Comparison of ENCODE assay signal across 1 cellular context in the genomic region with DNA sequence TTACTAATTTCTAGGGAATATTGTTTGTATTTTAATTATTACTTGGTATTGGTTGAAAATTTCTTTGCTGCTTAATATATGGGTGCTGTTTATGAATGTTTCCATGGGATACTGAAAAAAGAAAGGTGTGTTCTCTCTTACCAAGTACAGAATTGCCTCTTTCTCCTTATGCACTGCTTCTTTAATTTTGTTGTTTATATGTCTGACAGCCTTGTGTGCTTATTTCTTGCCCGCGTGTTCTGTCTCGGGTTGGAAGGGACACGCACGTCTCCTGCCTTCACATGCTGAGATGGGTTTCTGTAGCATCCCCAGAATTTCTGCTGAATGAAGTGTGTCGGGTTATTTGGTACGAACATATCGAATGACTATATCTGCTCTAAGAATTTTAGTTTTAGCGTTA.
TF ChIP-seq lines count a peak whose summit lies in the region.

No MANE protein-coding gene starts in this region.

TF ChIP-seq in K562, 482 proteins besides CTCF, POLR2A, EP300 and RAD21:
- TF ChIP-seq NONO (IDR thresholded peaks at IDR 0.05; ENCODE audit: low read depth in 2 of 2, low read length in 1 of 2): no peak
- peak; percentile 52; the same call in 1 of the 2 replicates for TF ChIP-seq MXI1 (IDR thresholded peaks at IDR 0.05; ENCODE audit: low read depth, low read length)
- TF ChIP-seq ZNF512 (tag; IDR thresholded peaks at IDR 0.05): no peak
- peak; percentile 54 for TF ChIP-seq RFX1 (IDR thresholded peaks at IDR 0.05)
- TF ChIP-seq NFATC3 (IDR thresholded peaks at IDR 0.05): no peak
- TF ChIP-seq, protein P1, sequence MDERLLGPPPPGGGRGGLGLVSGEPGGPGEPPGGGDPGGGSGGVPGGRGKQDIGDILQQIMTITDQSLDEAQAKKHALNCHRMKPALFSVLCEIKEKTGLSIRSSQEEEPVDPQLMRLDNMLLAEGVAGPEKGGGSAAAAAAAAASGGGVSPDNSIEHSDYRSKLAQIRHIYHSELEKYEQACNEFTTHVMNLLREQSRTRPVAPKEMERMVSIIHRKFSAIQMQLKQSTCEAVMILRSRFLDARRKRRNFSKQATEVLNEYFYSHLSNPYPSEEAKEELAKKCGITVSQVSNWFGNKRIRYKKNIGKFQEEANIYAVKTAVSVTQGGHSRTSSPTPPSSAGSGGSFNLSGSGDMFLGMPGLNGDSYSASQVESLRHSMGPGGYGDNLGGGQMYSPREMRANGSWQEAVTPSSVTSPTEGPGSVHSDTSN (CRISPR knock-in tag; IDR thresholded peaks at IDR 0.05; ENCODE audit: low read depth): no peak
- TF ChIP-seq, protein P1 (tag; conservative IDR thresholded peaks at IDR 0.05; ENCODE audit: low read depth): no peak
- 0 out of 2 replicates have a peak, but pooled peaks have one; percentile 26 for TF ChIP-seq GATAD2A (IDR thresholded peaks at IDR 0.05)
- TF ChIP-seq, protein P2, sequence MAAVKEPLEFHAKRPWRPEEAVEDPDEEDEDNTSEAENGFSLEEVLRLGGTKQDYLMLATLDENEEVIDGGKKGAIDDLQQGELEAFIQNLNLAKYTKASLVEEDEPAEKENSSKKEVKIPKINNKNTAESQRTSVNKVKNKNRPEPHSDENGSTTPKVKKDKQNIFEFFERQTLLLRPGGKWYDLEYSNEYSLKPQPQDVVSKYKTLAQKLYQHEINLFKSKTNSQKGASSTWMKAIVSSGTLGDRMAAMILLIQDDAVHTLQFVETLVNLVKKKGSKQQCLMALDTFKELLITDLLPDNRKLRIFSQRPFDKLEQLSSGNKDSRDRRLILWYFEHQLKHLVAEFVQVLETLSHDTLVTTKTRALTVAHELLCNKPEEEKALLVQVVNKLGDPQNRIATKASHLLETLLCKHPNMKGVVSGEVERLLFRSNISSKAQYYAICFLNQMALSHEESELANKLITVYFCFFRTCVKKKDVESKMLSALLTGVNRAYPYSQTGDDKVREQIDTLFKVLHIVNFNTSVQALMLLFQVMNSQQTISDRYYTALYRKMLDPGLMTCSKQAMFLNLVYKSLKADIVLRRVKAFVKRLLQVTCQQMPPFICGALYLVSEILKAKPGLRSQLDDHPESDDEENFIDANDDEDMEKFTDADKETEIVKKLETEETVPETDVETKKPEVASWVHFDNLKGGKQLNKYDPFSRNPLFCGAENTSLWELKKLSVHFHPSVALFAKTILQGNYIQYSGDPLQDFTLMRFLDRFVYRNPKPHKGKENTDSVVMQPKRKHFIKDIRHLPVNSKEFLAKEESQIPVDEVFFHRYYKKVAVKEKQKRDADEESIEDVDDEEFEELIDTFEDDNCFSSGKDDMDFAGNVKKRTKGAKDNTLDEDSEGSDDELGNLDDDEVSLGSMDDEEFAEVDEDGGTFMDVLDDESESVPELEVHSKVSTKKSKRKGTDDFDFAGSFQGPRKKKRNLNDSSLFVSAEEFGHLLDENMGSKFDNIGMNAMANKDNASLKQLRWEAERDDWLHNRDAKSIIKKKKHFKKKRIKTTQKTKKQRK (IDR thresholded peaks at IDR 0.05; ENCODE audit: borderline replicate concordance, low read depth, low read length): no peak
- peak in 1 of 2 experiments; percentile 31; a peak in 2 of 4 replicates for TF ChIP-seq HDAC1 (IDR thresholded peaks at IDR 0.05)
- no peak for TF ChIP-seq DDX20 (tag; IDR thresholded peaks at IDR 0.05; ENCODE audit: low read depth)
- TF ChIP-seq SNRNP70 (optimal IDR thresholded peaks at IDR 0.05; ENCODE audit: low read depth, low read length): no peak
- TF ChIP-seq ARID2 (IDR thresholded peaks at IDR 0.05): 0 out of 2 replicates have a peak, but pooled peaks have one; percentile 27
- 0 out of 2 replicates have a peak, but pooled peaks have one; percentile 11 for TF ChIP-seq ZNF395 (CRISPR knock-in tag; IDR thresholded peaks at IDR 0.05)
- no peak for TF ChIP-seq IRF1 (CRISPR knock-in tag; IDR thresholded peaks at IDR 0.05; ENCODE audit: borderline replicate concordance)
- peak; percentile 58 to 61; a peak in 3 of 4 replicates for TF ChIP-seq FOXK2 (conservative IDR thresholded peaks at IDR 0.05 in 1 of 2, IDR thresholded peaks at IDR 0.05 in 1 of 2; ENCODE audit: low read depth in 2 of 2)
- TF ChIP-seq, protein P3, sequence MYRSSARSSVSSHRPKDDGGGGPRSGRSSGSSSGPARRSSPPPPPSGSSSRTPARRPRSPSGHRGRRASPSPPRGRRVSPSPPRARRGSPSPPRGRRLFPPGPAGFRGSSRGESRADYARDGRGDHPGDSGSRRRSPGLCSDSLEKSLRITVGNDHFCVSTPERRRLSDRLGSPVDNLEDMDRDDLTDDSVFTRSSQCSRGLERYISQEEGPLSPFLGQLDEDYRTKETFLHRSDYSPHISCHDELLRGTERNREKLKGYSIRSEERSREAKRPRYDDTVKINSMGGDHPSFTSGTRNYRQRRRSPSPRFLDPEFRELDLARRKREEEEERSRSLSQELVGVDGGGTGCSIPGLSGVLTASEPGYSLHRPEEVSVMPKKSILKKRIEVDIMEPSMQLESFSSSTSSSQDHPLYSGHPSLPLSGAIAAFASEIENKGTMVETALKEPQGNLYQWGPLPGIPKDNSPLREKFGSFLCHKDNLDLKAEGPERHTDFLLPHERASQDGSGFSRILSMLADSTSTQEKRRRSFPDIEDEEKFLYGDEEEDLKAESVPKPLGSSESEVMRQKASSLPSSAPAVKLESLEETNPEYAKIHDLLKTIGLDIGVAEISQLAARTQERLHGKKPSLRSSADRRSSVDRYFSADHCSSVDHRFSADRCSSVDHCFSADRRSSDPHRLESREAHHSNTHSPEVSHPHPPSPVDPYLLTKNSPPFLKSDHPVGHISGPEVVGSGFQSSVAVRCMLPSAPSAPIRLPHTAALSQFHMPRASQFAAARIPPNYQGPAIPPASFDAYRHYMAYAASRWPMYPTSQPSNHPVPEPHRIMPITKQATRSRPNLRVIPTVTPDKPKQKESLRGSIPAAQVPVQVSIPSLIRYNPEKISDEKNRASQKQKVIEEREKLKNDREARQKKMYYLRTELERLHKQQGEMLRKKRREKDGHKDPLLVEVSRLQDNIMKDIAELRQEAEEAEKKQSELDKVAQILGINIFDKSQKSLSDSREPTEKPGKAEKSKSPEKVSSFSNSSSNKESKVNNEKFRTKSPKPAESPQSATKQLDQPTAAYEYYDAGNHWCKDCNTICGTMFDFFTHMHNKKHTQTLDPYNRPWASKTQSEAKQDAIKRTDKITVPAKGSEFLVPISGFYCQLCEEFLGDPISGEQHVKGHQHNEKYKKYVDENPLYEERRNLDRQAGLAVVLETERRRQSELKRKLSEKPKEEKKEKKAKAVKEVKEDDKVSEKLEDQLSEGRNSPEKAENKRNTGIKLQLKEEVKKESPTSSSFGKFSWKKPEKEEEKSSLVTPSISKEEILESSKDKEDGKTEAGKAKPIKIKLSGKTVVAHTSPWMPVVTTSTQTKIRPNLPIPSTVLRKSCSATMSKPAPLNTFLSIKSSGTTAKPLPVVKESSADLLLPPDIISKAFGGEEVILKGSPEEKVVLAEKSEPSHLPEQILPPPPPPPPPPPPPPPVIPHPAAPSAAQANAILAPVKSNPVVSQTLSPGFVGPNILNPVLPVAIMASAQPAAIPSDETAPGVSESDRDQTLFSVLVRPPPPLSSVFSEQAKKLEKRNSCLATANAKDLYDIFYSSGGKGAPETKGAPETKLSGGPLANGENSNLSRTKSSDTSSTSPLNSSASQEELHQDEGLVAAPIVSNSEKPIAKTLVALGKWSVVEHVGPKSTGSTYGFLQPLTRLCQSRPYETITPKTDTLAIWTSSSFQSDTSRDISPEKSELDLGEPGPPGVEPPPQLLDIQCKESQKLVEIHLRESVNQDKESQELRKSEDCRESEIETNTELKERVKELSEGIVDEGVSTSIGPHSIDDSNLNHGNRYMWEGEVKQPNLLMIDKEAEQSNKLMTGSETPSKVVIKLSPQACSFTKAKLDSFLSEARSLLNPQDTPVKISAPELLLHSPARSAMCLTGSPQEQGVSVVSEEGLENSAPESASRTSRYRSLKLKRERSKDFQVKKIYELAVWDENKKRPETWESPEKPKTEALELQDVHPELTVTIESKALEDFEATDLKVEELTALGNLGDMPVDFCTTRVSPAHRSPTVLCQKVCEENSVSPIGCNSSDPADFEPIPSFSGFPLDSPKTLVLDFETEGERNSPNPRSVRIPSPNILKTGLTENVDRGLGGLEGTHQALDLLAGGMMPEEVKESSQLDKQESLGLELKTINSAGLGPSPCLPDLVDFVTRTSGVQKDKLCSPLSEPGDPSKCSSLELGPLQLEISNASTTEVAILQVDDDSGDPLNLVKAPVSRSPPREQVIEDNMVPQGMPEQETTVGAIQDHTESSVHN (IDR thresholded peaks at IDR 0.05; ENCODE audit: borderline replicate concordance in 1 of 2, low read depth in 1 of 2): no peak
- no peak for TF ChIP-seq ZNF766 (CRISPR knock-in tag; conservative IDR thresholded peaks at IDR 0.05)
